ENCODE assay signal across 1 cellular context in the genomic region with DNA sequence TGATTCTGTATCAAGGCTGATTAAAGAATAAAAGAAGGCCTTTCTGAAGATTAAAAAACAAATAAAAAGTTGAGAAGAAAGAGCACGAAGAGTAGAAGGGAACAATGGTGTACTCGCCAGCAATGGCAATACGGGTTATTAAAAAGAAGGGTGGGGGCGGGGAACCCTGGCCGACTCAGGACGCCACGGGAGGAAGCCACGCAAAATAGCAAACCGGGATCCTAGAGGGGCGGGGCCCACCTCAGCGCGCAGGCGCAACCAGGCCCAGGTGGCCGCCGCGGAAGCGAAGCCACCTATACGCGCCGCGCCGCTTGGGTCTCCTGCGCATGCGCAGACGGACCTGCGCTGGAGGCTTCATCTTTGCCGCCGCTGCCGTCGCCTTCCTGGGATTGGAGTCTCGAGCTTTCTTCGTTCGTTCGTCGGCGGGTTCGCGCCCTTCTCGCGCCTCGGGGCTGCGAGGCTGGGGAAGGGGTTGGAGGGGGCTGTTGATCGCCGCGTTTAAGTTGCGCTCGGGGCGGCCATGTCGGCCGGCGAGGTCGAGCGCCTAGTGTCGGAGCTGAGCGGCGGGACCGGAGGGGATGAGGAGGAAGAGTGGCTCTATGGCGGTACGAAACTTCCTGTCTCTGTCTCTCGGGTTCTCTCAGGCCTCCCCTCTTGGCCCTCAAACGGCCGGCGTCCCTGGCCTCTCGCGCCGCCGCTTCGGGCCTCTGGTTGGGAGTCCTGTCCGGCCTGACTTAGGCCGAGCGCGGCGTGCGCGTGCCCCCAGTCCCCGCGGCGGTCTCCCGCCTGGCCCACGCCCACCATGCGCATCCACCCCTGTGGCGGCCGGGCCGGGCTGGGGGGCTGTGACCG.
A peak's percentile ranks its signal among the peaks of the same experiment; 100 is the strongest.
TF ChIP-seq lines count a peak whose summit lies in the region.

A gene with protein sequence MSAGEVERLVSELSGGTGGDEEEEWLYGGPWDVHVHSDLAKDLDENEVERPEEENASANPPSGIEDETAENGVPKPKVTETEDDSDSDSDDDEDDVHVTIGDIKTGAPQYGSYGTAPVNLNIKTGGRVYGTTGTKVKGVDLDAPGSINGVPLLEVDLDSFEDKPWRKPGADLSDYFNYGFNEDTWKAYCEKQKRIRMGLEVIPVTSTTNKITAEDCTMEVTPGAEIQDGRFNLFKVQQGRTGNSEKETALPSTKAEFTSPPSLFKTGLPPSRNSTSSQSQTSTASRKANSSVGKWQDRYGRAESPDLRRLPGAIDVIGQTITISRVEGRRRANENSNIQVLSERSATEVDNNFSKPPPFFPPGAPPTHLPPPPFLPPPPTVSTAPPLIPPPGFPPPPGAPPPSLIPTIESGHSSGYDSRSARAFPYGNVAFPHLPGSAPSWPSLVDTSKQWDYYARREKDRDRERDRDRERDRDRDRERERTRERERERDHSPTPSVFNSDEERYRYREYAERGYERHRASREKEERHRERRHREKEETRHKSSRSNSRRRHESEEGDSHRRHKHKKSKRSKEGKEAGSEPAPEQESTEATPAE (plus strand): TSS at position 323 of the 852 bp plus-strand sequence. CDS start 198 bp downstream, at position 521.

TF ChIP-seq in HepG2, 621 proteins besides CTCF, POLR2A, EP300 and RAD21 (continued from another document and continues in another):
- TF ChIP-seq, protein P1, sequence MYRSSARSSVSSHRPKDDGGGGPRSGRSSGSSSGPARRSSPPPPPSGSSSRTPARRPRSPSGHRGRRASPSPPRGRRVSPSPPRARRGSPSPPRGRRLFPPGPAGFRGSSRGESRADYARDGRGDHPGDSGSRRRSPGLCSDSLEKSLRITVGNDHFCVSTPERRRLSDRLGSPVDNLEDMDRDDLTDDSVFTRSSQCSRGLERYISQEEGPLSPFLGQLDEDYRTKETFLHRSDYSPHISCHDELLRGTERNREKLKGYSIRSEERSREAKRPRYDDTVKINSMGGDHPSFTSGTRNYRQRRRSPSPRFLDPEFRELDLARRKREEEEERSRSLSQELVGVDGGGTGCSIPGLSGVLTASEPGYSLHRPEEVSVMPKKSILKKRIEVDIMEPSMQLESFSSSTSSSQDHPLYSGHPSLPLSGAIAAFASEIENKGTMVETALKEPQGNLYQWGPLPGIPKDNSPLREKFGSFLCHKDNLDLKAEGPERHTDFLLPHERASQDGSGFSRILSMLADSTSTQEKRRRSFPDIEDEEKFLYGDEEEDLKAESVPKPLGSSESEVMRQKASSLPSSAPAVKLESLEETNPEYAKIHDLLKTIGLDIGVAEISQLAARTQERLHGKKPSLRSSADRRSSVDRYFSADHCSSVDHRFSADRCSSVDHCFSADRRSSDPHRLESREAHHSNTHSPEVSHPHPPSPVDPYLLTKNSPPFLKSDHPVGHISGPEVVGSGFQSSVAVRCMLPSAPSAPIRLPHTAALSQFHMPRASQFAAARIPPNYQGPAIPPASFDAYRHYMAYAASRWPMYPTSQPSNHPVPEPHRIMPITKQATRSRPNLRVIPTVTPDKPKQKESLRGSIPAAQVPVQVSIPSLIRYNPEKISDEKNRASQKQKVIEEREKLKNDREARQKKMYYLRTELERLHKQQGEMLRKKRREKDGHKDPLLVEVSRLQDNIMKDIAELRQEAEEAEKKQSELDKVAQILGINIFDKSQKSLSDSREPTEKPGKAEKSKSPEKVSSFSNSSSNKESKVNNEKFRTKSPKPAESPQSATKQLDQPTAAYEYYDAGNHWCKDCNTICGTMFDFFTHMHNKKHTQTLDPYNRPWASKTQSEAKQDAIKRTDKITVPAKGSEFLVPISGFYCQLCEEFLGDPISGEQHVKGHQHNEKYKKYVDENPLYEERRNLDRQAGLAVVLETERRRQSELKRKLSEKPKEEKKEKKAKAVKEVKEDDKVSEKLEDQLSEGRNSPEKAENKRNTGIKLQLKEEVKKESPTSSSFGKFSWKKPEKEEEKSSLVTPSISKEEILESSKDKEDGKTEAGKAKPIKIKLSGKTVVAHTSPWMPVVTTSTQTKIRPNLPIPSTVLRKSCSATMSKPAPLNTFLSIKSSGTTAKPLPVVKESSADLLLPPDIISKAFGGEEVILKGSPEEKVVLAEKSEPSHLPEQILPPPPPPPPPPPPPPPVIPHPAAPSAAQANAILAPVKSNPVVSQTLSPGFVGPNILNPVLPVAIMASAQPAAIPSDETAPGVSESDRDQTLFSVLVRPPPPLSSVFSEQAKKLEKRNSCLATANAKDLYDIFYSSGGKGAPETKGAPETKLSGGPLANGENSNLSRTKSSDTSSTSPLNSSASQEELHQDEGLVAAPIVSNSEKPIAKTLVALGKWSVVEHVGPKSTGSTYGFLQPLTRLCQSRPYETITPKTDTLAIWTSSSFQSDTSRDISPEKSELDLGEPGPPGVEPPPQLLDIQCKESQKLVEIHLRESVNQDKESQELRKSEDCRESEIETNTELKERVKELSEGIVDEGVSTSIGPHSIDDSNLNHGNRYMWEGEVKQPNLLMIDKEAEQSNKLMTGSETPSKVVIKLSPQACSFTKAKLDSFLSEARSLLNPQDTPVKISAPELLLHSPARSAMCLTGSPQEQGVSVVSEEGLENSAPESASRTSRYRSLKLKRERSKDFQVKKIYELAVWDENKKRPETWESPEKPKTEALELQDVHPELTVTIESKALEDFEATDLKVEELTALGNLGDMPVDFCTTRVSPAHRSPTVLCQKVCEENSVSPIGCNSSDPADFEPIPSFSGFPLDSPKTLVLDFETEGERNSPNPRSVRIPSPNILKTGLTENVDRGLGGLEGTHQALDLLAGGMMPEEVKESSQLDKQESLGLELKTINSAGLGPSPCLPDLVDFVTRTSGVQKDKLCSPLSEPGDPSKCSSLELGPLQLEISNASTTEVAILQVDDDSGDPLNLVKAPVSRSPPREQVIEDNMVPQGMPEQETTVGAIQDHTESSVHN (CRISPR knock-in tag; IDR thresholded peaks at IDR 0.05): no peak
- TF ChIP-seq, protein P2, sequence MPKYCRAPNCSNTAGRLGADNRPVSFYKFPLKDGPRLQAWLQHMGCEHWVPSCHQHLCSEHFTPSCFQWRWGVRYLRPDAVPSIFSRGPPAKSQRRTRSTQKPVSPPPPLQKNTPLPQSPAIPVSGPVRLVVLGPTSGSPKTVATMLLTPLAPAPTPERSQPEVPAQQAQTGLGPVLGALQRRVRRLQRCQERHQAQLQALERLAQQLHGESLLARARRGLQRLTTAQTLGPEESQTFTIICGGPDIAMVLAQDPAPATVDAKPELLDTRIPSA (CRISPR knock-in tag; IDR thresholded peaks at IDR 0.05; ENCODE audit: borderline replicate concordance): no peak
- TF ChIP-seq POLR2G (IDR thresholded peaks at IDR 0.05; ENCODE audit: low read depth, low read length) (peak; percentile 83), SMAD3 (CRISPR knock-in tag; IDR thresholded peaks at IDR 0.05) (peak; percentile 20; the same call in 1 of the 2 replicates), ZFP36L1 (CRISPR knock-in tag; IDR thresholded peaks at IDR 0.05) (0 out of 2 replicates have a peak, but pooled peaks have one; percentile 39), SMAD1 (CRISPR knock-in tag; IDR thresholded peaks at IDR 0.05; ENCODE audit: borderline replicate concordance, low read depth) (no peak), GATAD1 (CRISPR knock-in tag; IDR thresholded peaks at IDR 0.05) (0 out of 2 replicates have a peak, but pooled peaks have one; percentile 67), ZFP1 (CRISPR knock-in tag; IDR thresholded peaks at IDR 0.05) (no peak), ISX (CRISPR knock-in tag; conservative IDR thresholded peaks at IDR 0.05) (no peak), ZNF660 (CRISPR knock-in tag; IDR thresholded peaks at IDR 0.05; ENCODE audit: borderline replicate concordance, low read depth) (no peak), GZF1 (CRISPR knock-in tag; IDR thresholded peaks at IDR 0.05) (no peak; the same call in 1 of the 2 replicates), ONECUT2 (CRISPR knock-in tag; IDR thresholded peaks at IDR 0.05) (no peak), KLF9 (CRISPR knock-in tag; IDR thresholded peaks at IDR 0.05; ENCODE audit: low read depth) (no peak), ZMYM3 (CRISPR knock-in tag; IDR thresholded peaks at IDR 0.05) (no peak), MAFG (CRISPR knock-in tag; IDR thresholded peaks at IDR 0.05) (no peak), MAFK (conservative IDR thresholded peaks at IDR 0.05 in 1 of 2, IDR thresholded peaks at IDR 0.05 in 1 of 2; ENCODE audit: low read length in 2 of 2) (no peak), ZNF614 (CRISPR knock-in tag; IDR thresholded peaks at IDR 0.05; ENCODE audit: borderline replicate concordance) (peak; percentile 53; the same call in 1 of the 2 replicates), HDAC6 (IDR thresholded peaks at IDR 0.05; ENCODE audit: low read depth, low read length) (no peak), ZNF619 (CRISPR knock-in tag; IDR thresholded peaks at IDR 0.05) (peak; percentile 85; the same call in 1 of the 2 replicates), SIX1 (CRISPR knock-in tag; IDR thresholded peaks at IDR 0.05; ENCODE audit: borderline replicate concordance) (no peak), ZEB1 (IDR thresholded peaks at IDR 0.05; ENCODE audit: insufficient replicate concordance, low read depth) (peak; percentile 54), ZNF326 (CRISPR knock-in tag; IDR thresholded peaks at IDR 0.05; ENCODE audit: borderline replicate concordance) (no peak), LCORL (IDR thresholded peaks at IDR 0.05) (no peak), LCORL (CRISPR knock-in tag; IDR thresholded peaks at IDR 0.05) (no peak), ZNF549 (CRISPR knock-in tag; IDR thresholded peaks at IDR 0.05) (no peak), SAP130 (CRISPR knock-in tag; IDR thresholded peaks at IDR 0.05; ENCODE audit: low read depth) (peak; percentile 83), MAFF (IDR thresholded peaks at IDR 0.05; ENCODE audit: low read depth, low read length) (no peak), IKZF1 (IDR thresholded peaks at IDR 0.05) (no peak), CCDC6 (CRISPR knock-in tag; IDR thresholded peaks at IDR 0.05) (no peak), ZNF350 (CRISPR knock-in tag; IDR thresholded peaks at IDR 0.05; ENCODE audit: borderline replicate concordance, low read depth) (peak; percentile 57; the same call in 1 of the 2 replicates), HCFC1 (IDR thresholded peaks at IDR 0.05; ENCODE audit: low read depth, low read length) (peak; percentile 22; the same call in 1 of the 2 replicates)
- TF ChIP-seq, protein P3, sequence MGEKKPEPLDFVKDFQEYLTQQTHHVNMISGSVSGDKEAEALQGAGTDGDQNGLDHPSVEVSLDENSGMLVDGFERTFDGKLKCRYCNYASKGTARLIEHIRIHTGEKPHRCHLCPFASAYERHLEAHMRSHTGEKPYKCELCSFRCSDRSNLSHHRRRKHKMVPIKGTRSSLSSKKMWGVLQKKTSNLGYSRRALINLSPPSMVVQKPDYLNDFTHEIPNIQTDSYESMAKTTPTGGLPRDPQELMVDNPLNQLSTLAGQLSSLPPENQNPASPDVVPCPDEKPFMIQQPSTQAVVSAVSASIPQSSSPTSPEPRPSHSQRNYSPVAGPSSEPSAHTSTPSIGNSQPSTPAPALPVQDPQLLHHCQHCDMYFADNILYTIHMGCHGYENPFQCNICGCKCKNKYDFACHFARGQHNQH (CRISPR knock-in tag; IDR thresholded peaks at IDR 0.05): peak; percentile 57
- TF ChIP-seq, protein P4, sequence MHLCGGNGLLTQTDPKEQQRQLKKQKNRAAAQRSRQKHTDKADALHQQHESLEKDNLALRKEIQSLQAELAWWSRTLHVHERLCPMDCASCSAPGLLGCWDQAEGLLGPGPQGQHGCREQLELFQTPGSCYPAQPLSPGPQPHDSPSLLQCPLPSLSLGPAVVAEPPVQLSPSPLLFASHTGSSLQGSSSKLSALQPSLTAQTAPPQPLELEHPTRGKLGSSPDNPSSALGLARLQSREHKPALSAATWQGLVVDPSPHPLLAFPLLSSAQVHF (CRISPR knock-in tag; IDR thresholded peaks at IDR 0.05): no peak
- TF ChIP-seq, protein P5, sequence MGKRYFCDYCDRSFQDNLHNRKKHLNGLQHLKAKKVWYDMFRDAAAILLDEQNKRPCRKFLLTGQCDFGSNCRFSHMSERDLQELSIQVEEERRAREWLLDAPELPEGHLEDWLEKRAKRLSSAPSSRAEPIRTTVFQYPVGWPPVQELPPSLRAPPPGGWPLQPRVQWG (CRISPR knock-in tag; IDR thresholded peaks at IDR 0.05; ENCODE audit: borderline replicate concordance, low read depth): no peak
- TF ChIP-seq, protein P6, sequence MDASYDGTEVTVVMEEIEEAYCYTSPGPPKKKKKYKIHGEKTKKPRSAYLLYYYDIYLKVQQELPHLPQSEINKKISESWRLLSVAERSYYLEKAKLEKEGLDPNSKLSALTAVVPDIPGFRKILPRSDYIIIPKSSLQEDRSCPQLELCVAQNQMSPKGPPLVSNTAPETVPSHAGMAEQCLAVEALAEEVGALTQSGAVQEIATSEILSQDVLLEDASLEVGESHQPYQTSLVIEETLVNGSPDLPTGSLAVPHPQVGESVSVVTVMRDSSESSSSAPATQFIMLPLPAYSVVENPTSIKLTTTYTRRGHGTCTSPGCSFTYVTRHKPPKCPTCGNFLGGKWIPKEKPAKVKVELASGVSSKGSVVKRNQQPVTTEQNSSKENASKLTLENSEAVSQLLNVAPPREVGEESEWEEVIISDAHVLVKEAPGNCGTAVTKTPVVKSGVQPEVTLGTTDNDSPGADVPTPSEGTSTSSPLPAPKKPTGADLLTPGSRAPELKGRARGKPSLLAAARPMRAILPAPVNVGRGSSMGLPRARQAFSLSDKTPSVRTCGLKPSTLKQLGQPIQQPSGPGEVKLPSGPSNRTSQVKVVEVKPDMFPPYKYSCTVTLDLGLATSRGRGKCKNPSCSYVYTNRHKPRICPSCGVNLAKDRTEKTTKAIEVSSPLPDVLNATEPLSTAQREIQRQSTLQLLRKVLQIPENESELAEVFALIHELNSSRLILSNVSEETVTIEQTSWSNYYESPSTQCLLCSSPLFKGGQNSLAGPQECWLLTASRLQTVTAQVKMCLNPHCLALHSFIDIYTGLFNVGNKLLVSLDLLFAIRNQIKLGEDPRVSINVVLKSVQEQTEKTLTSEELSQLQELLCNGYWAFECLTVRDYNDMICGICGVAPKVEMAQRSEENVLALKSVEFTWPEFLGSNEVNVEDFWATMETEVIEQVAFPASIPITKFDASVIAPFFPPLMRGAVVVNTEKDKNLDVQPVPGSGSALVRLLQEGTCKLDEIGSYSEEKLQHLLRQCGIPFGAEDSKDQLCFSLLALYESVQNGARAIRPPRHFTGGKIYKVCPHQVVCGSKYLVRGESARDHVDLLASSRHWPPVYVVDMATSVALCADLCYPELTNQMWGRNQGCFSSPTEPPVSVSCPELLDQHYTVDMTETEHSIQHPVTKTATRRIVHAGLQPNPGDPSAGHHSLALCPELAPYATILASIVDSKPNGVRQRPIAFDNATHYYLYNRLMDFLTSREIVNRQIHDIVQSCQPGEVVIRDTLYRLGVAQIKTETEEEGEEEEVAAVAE (CRISPR knock-in tag; IDR thresholded peaks at IDR 0.05; ENCODE audit: borderline replicate concordance): 0 out of 2 replicates have a peak, but pooled peaks have one; percentile 46
- TF ChIP-seq, protein P7, sequence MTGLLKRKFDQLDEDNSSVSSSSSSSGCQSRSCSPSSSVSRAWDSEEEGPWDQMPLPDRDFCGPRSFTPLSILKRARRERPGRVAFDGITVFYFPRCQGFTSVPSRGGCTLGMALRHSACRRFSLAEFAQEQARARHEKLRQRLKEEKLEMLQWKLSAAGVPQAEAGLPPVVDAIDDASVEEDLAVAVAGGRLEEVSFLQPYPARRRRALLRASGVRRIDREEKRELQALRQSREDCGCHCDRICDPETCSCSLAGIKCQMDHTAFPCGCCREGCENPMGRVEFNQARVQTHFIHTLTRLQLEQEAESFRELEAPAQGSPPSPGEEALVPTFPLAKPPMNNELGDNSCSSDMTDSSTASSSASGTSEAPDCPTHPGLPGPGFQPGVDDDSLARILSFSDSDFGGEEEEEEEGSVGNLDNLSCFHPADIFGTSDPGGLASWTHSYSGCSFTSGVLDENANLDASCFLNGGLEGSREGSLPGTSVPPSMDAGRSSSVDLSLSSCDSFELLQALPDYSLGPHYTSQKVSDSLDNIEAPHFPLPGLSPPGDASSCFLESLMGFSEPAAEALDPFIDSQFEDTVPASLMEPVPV (CRISPR knock-in tag; IDR thresholded peaks at IDR 0.05): no peak; the same call in 1 of the 2 replicates
